8 cellular contexts compared by ENCODE assay signal in the genomic region with DNA sequence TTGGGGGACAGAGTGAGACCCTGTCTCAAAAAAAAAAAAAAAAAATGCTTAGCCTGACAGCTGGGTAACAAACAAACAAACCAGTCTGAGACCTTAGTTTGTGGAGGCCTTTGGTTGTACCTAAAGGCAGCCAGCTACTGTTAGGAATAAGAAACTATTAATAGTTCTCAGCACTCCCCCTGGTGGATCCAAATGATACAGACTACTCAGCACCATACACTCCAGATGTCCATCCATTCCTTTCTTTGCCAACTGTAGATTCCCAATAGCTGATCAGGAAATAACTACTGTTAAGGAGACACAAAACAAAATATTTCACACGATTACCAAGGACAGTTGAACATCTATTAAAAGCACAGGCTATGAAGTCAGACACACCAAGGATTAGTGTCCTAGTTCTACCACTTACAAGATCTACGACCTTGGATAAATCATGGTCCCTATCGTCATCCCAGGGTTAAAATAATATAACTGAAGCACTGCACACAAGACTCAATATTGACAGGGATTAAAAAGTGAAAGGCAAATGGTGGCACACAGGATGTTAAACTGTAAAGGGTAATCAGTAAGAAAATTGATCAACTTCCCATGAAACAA. TPM values are rescaled to one million over a fixed set of nuclear protein-coding genes. Genes with fewer than 3 reads are reported as not detected.
DNase-seq lines count a peak whose midpoint lies in the region; ATAC-seq and TF ChIP-seq lines count a peak whose summit lies in the region.

No MANE protein-coding gene starts in this region.

- H3K36me3 ChIP-seq in H7 (replicated peaks; ENCODE audit: control insufficient read depth, insufficient read depth, low read length) (peaks cover 21% of the 10 kb centered on the region), smooth muscle cell (ENCODE audit: low read depth) (no peaks in the 10 kb centered on the region)

- CTCF ChIA-PET in activated CD8-positive, alpha-beta memory T cell treated with anti-CD3 and anti-CD28 coated beads, Interleukin-2, amount 10 ng/mL, durations not matched to agents 7 days and 5 days (lab: Charles Lee) = interaction anchor here (0.6 to 1.6 kb wide), 21 partner anchors 9 to 504 kb away, joined by 3 to 19 read pairs (median 3); a partner anchor contains a TSS

- H3K27me3 Mint-ChIP-seq in activated CD8-positive, alpha-beta memory T cell treated with anti-CD3 and anti-CD28 coated beads, Interleukin-2, amount 10 ng/mL, durations not matched to agents 7 days and 5 days = no peaks in the 10 kb centered on the region
- no peaks in the 10 kb centered on the region for H3K27me3 Mint-ChIP-seq in activated T-helper 17 cell treated with anti-CD3 and anti-CD28 coated beads, Interleukin-2, amount 50 U/mL, for 72 hours

- no peak overlapping the region for H2AFZ ChIP-seq in smooth muscle cell (ENCODE audit: low read depth)

- no peak overlapping the region for H3K27ac Mint-ChIP-seq in activated CD8-positive, alpha-beta memory T cell treated with anti-CD3 and anti-CD28 coated beads, Interleukin-2, amount 10 ng/mL, durations not matched to agents 7 days and 5 days
- no peak overlapping the region for H3K27ac Mint-ChIP-seq in activated T-helper 17 cell treated with anti-CD3 and anti-CD28 coated beads, Interleukin-2, amount 50 U/mL, for 72 hours

- no peaks in the 10 kb centered on the region for H3K9me3 Mint-ChIP-seq in activated CD8-positive, alpha-beta memory T cell treated with anti-CD3 and anti-CD28 coated beads, Interleukin-2, amount 10 ng/mL, durations not matched to agents 7 days and 5 days (ENCODE audit: low read depth)
- no peaks in the 10 kb centered on the region for H3K9me3 Mint-ChIP-seq in activated T-helper 17 cell treated with anti-CD3 and anti-CD28 coated beads, Interleukin-2, amount 50 U/mL, for 72 hours

- H3K4me3 Mint-ChIP-seq in activated CD8-positive, alpha-beta memory T cell treated with anti-CD3 and anti-CD28 coated beads, Interleukin-2, amount 10 ng/mL, durations not matched to agents 7 days and 5 days = no peak overlapping the region
- H3K4me3 Mint-ChIP-seq in activated T-helper 17 cell treated with anti-CD3 and anti-CD28 coated beads, Interleukin-2, amount 50 U/mL, for 72 hours = no peak overlapping the region

- peaks cover 19% of the 10 kb centered on the region for H3K36me3 Mint-ChIP-seq in activated CD8-positive, alpha-beta memory T cell treated with anti-CD3 and anti-CD28 coated beads, Interleukin-2, amount 10 ng/mL, durations not matched to agents 7 days and 5 days
- peaks cover 36% of the 10 kb centered on the region for H3K36me3 Mint-ChIP-seq in activated T-helper 17 cell treated with anti-CD3 and anti-CD28 coated beads, Interleukin-2, amount 50 U/mL, for 72 hours (ENCODE audit: low read depth)

- H3K4me3 ChIP-seq in H7 (ENCODE audit: insufficient read depth, low read depth, low read length) (no peak overlapping the region), smooth muscle cell (no peak overlapping the region)

- WGBS in smooth muscle cell (ENCODE audit: low lambda C conversion rate) = 76% methylated on average over 3 of the region's 3 CpGs

- no peak overlapping the region for H3K27ac ChIP-seq in smooth muscle cell (ENCODE audit: low read depth)

- ATAC-seq in activated CD8-positive, alpha-beta memory T cell treated with anti-CD3 and anti-CD28 coated beads, Interleukin-2, amount 10 ng/mL, durations not matched to agents 7 days and 5 days = peak; percentile 80
- ATAC-seq in activated T-helper 17 cell treated with anti-CD3 and anti-CD28 coated beads, Interleukin-2, amount 50 U/mL, for 72 hours (replicated peaks) = peak; percentile 52
- ATAC-seq in left ventricle myocardium superior (peak; percentile 89), HG02610 (IDR thresholded peaks at IDR 0.05; ENCODE audit: unreplicated experiment) (no peak)

- no peaks in the 10 kb centered on the region for H4K20me1 ChIP-seq in smooth muscle cell (ENCODE audit: low read depth)

- no peaks in the 10 kb centered on the region for H3K4me1 ChIP-seq in smooth muscle cell (ENCODE audit: low read depth)

- no peaks in the 10 kb centered on the region for H3K79me2 ChIP-seq in smooth muscle cell (ENCODE audit: low read depth)

- peak; percentile 53 for TF ChIP-seq CTCF in smooth muscle cell (IDR thresholded peaks at IDR 0.05; ENCODE audit: borderline replicate concordance, insufficient read depth, poor library complexity, severe bottlenecking)

- no peaks in the 10 kb centered on the region for H3F3A ChIP-seq in smooth muscle cell (ENCODE audit: low read depth)

- H3K9ac ChIP-seq in smooth muscle cell (ENCODE audit: low read depth) = no peak overlapping the region

- H3K9me3 ChIP-seq in smooth muscle cell (replicated peaks; ENCODE audit: low read depth) = no peaks in the 10 kb centered on the region

- no peak overlapping the region for H3K4me2 ChIP-seq in smooth muscle cell

- intact Hi-C loops in left ventricle myocardium superior (cut with micrococcal nuclease) = no loop called here

- DNase-seq in activated CD8-positive, alpha-beta memory T cell treated with anti-CD3 and anti-CD28 coated beads, Interleukin-2, amount 10 ng/mL, durations not matched to agents 7 days and 5 days = no peak
- DNase-seq in activated CD8-positive, alpha-beta memory T cell treated with anti-CD3 and anti-CD28 coated beads for 24 hours = no peak
- peak; percentile 64 for DNase-seq in H7
- DNase-seq in NCI-H2107 treated with DMSO at 0.1 percent for 48 hours (lab: John Stamatoyannopoulos, UW; ENCODE audit: unreplicated experiment) = peak; percentile 45
- DNase-seq in left ventricle myocardium superior = no peak
- no peak for DNase-seq in smooth muscle cell (lab: John Stamatoyannopoulos, UW; ENCODE audit: unreplicated experiment)

- H3K27me3 ChIP-seq in H7 (ENCODE audit: control insufficient read depth, insufficient read depth, low read length) = no peaks in the 10 kb centered on the region
- no peaks in the 10 kb centered on the region for H3K27me3 ChIP-seq in smooth muscle cell (ENCODE audit: low read depth)

- H3K4me1 Mint-ChIP-seq in activated CD8-positive, alpha-beta memory T cell treated with anti-CD3 and anti-CD28 coated beads, Interleukin-2, amount 10 ng/mL, durations not matched to agents 7 days and 5 days = no peaks in the 10 kb centered on the region
- H3K4me1 Mint-ChIP-seq in activated T-helper 17 cell treated with anti-CD3 and anti-CD28 coated beads, Interleukin-2, amount 50 U/mL, for 72 hours = no peaks in the 10 kb centered on the region

RNA-seq across cellular contexts. Expression of a gene that starts 17.2 kb away (rescaled TPM):
- not detected for total RNA-seq in activated CD8-positive, alpha-beta memory T cell treated with anti-CD3 and anti-CD28 coated beads, Interleukin-2, amount 10 ng/mL, durations not matched to agents 7 days and 5 days
- not detected in 2 replicates for total RNA-seq in H7 (2014; rRNA removed; shearing (Covaris generic))
- total RNA-seq in activated T-helper 17 cell treated with anti-CD3 and anti-CD28 coated beads, Interleukin-2, amount 50 U/mL, for 72 hours = not detected
- total RNA-seq in left ventricle myocardium superior (not detected), smooth muscle cell (not detected in 2 replicates)
- not detected in 2 replicates for polyA plus RNA-seq in smooth muscle cell

RNA-seq across cellular contexts. Expression of a gene that starts 23.3 kb away (rescaled TPM):
- 10 to 100 TPM; 17.3 to 20.8 TPM for total RNA-seq in activated CD8-positive, alpha-beta memory T cell treated with anti-CD3 and anti-CD28 coated beads, Interleukin-2, amount 10 ng/mL, durations not matched to agents 7 days and 5 days
- 28.1 and 29.1 TPM in 2 replicates for total RNA-seq in H7 (2014; rRNA removed; shearing (Covaris generic))
- total RNA-seq in activated T-helper 17 cell treated with anti-CD3 and anti-CD28 coated beads, Interleukin-2, amount 50 U/mL, for 72 hours = 10 to 100 TPM; 17.0 to 24.8 TPM
- 10.7 TPM for total RNA-seq in left ventricle myocardium superior
- total RNA-seq in smooth muscle cell = 20.7 and 23.0 TPM in 2 replicates
- polyA plus RNA-seq in smooth muscle cell = 15.4 and 15.6 TPM in 2 replicates

Comparison
In these comparisons a context has a peak if more than half of its experiments do, and no peak if none do; other contexts are left out.
1. DNase-seq: peak in H7 (single experiment) and NCI-H2107 treated with DMSO at 0.1 percent for 48 hours (single experiment); none in activated CD8-positive, alpha-beta memory T cell treated with anti-CD3 and anti-CD28 coated beads, Interleukin-2, amount 10 ng/mL, durations not matched to agents 7 days and 5 days (single experiment), activated CD8-positive, alpha-beta memory T cell treated with anti-CD3 and anti-CD28 coated beads for 24 hours (single experiment), left ventricle myocardium superior (single experiment) and smooth muscle cell (single experiment).